8 cellular contexts compared by ENCODE assay signal in genomic region chr2:85132392-85132791, GRCh38. TPM values are rescaled to one million over a fixed set of nuclear protein-coding genes. Genes with fewer than 3 reads are reported as not detected.
A peak's percentile ranks its signal among the peaks of the same experiment; 100 is the strongest.
DNase-seq lines count a peak whose midpoint lies in the region; ATAC-seq and TF ChIP-seq lines count a peak whose summit lies in the region.

No MANE protein-coding gene starts in this region.

- ATAC-seq in esophagus mucosa: no peak

- H3K4me3 ChIP-seq in fibroblast of villous mesenchyme (ENCODE audit: low read depth, low read length) (peak overlapping the region; percentile 73), rectal smooth muscle tissue (ENCODE audit: low read length) (peak overlapping the region; percentile 73)

- H3K36me3 ChIP-seq in rectal smooth muscle tissue (ENCODE audit: control insufficient read depth, insufficient read depth, low read length): no peaks in the 10 kb centered on the region

- no peak for TF ChIP-seq CTCF in fibroblast of villous mesenchyme (IDR thresholded peaks at IDR 0.05; ENCODE audit: insufficient read depth, low read depth, low read length)

- H3K27ac ChIP-seq in rectal smooth muscle tissue (ENCODE audit: low read depth, low read length): peak overlapping the region; percentile 47

- H3K4me1 ChIP-seq in rectal smooth muscle tissue (ENCODE audit: control insufficient read depth, insufficient read depth, low read length): no peaks in the 10 kb centered on the region

- DNase-seq in GM03348 (ENCODE audit: low spot score) (peak; percentile 43), SK-MEL-5 (ENCODE audit: low read depth, low spot score) (peak; percentile 33), fibroblast of villous mesenchyme (ENCODE audit: low read depth) (no peak), CD1c-positive myeloid dendritic cell (ENCODE audit: extremely low spot score) (no peak), NCI-H446 (lab: John Stamatoyannopoulos, UW) (no peak), activated gamma-delta T cell treated with Interleukin-2 at 50 U/mL for 16 hours (no peak)

- no peak overlapping the region for H3K9ac ChIP-seq in rectal smooth muscle tissue (ENCODE audit: low read length)

- no peaks in the 10 kb centered on the region for H3K27me3 ChIP-seq in rectal smooth muscle tissue (ENCODE audit: control insufficient read depth, insufficient read depth, low read length)

- in situ Hi-C loops in SK-MEL-5 (cut with HindIII; ENCODE audit: low pct_unique_long_range_greater_than_20kb, low sequenced_read_pairs): no loop called here

RNA-seq across cellular contexts. Expression of gene TCF7L1, which starts 0.8 kb away (rescaled TPM):
- 0.71 and 1.1 TPM in 2 replicates for total RNA-seq in SK-MEL-5 (2014; rRNA removed; shearing (Covaris generic))
- 5.0 and 5.9 TPM in 2 replicates for polyA plus RNA-seq in SK-MEL-5 (2015; cell fraction: cytosol; rRNA removed)
- 2.9 and 6.0 TPM in 2 replicates for polyA plus RNA-seq in SK-MEL-5 (2015; cell fraction: nucleus; rRNA removed)
- 4.3 and 9.0 TPM in 2 replicates for total RNA-seq in fibroblast of villous mesenchyme
- 4.5 TPM for total RNA-seq in esophagus mucosa

Comparison
In these comparisons a context has a peak if more than half of its experiments do, and no peak if none do; other contexts are left out.
1. DNase-seq: peak in GM03348 (single experiment) and SK-MEL-5 (single experiment); none in fibroblast of villous mesenchyme (single experiment), CD1c-positive myeloid dendritic cell (single experiment), NCI-H446 (0 of 2) and activated gamma-delta T cell treated with Interleukin-2 at 50 U/mL for 16 hours (single experiment).